26 cellular contexts compared by ENCODE assay signal in the genomic region with DNA sequence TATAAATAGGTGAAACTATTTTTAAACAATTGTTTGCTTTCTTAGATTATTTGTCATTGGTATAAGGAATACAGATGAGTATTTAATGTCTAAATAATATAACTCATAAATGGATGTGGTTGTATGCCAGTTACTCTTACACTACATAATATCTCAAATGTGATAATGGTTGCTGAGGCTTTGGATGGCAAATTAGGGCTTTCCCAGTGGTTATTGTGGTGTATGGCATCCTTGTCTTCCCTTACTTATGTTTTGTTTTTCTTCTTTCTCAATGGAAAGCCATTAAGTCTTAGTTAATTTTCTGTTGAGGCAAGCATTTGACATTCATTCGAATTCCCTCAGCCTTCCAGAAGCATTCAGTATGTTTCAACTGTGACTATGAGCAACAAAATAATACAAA. TPM values are rescaled to one million over a fixed set of nuclear protein-coding genes. Genes with fewer than 3 reads are reported as not detected.
DNase-seq lines count a peak whose midpoint lies in the region; ATAC-seq, FAIRE-seq and TF ChIP-seq lines count a peak whose summit lies in the region.
"Had no signal": no experiment of that assay in that cellular context is flagged by ENCODE, and none has a peak within 500 bp of the region (broad histone marks: within the 10 kb centered on the region; RNA-seq: fewer than 3 reads in every experiment).

No MANE protein-coding gene starts in this region.

- intact Hi-C loops in heart right ventricle (cut with DNase I): no loop called here

- WGBS in A549 (ENCODE audit: missing lambda C conversion rate): 76% methylated on average over 1 of the region's 1 CpG
- 93% methylated on average over 1 of the region's 1 CpG for WGBS in heart right ventricle, 2 donors

- no peak for TF ChIP-seq RAD21 in A549 (conservative IDR thresholded peaks at IDR 0.05 in 1 of 2, IDR thresholded peaks at IDR 0.05 in 1 of 2)

- no peaks in the 10 kb centered on the region for H3K9me3 ChIP-seq in A549
- no peaks in the 10 kb centered on the region for H3K9me3 ChIP-seq in heart right ventricle
- H3K9me3 ChIP-seq: SJSA1 had no signal

- CTCF ChIA-PET in A549 (lab: Yijun Ruan, JAX): interaction anchor here (0.8 kb wide), 1 partner anchor 22 kb away, joined by 5 read pairs; no protein-coding TSS in a partner anchor

- H3K27me3 ChIP-seq in heart right ventricle: no peaks in the 10 kb centered on the region
- H3K27me3 ChIP-seq: SJSA1 had no signal

- peak; percentile 64 to 66; a peak in 3 of 6 replicates for ATAC-seq in A549
- ATAC-seq in heart right ventricle: no peak
- no peak for ATAC-seq in HG03354 (IDR thresholded peaks at IDR 0.05; ENCODE audit: poor library complexity, severe bottlenecking, unreplicated experiment)
- ATAC-seq: HepG2 had no signal

- TF ChIP-seq CTCF in A549 (IDR thresholded peaks at IDR 0.05): no peak
- TF ChIP-seq CTCF in VCaP (conservative IDR thresholded peaks at IDR 0.05): peak; percentile 22; the same call in 1 of the 2 replicates
- no peak for TF ChIP-seq CTCF in heart right ventricle (IDR thresholded peaks at IDR 0.05)

- FAIRE-seq in A549 (lab: Jason Lieb, UNC) (peak; percentile 67), GM12891 (lab: Jason Lieb, UNC) (peak; percentile 23)
- FAIRE-seq: G401.6, HepG2 had no signal

- no peak overlapping the region for H3K4me2 ChIP-seq in A549

- DNase-seq in A549 (ENCODE audit: low read depth in 1 of 2, low spot score in 1 of 2) (no peak), GM12891 (ENCODE audit: insufficient read length, low spot score) (no peak), iPS-NIHi11 (ENCODE audit: low spot score) (peak; percentile 7), DMS153 treated with DMSO at 0.1 percent for 48 hours (lab: John Stamatoyannopoulos, UW; ENCODE audit: unreplicated experiment) (no peak), A172 (ENCODE audit: low spot score) (no peak), heart right ventricle (no peak)
- DNase-seq: C1 segment of cervical spinal cord; CD4-positive, alpha-beta memory T cell; COR-L47; DMS153; NCI-H1092 treated with DMSO at 0.1 percent for 48 hours; NCI-H146; NCI-H2029; NCI-H446; NCI-H524 treated with DMSO at 0.1 percent for 48 hours; NCI-H774; Right ventricle myocardium superior; RPMI8226 had no signal

- no peak for TF ChIP-seq POLR2A in A549 (IDR thresholded peaks at IDR 0.05; ENCODE audit: low read length)
- TF ChIP-seq POLR2A in GM12891 (IDR thresholded peaks at IDR 0.05; ENCODE audit: low read depth, low read length): no peak

- H3K4me3 ChIP-seq in A549 (no peak overlapping the region), heart right ventricle (no peak overlapping the region)
- H3K4me3 ChIP-seq: SJSA1 had no signal

- POLR2A ChIA-PET in A549 (lab: Yijun Ruan, JAX): no interaction called here

- no peak overlapping the region for H3K27ac ChIP-seq in A549
- no peak overlapping the region for H3K27ac ChIP-seq in VCaP
- no peak overlapping the region for H3K27ac ChIP-seq in heart right ventricle
- H3K27ac ChIP-seq: SJSA1 had no signal

- no peak for TF ChIP-seq EP300 in A549 (IDR thresholded peaks at IDR 0.05)

- H3K4me1 ChIP-seq in A549: 0 out of 3 replicates have a peak, but pooled peaks cover 3% of the 10 kb centered on the region
- H3K4me1 ChIP-seq in heart right ventricle: peaks cover 0 to 5% (median 0%) of the 10 kb centered on the region in 9 donors

- peaks cover 0 to 56% (median 0%) of the 10 kb centered on the region in 9 donors for H3K36me3 ChIP-seq in heart right ventricle

TF ChIP-seq in A549, 52 proteins besides CTCF, POLR2A, EP300 and RAD21 (continues in another document):
- TF ChIP-seq, protein P1, sequence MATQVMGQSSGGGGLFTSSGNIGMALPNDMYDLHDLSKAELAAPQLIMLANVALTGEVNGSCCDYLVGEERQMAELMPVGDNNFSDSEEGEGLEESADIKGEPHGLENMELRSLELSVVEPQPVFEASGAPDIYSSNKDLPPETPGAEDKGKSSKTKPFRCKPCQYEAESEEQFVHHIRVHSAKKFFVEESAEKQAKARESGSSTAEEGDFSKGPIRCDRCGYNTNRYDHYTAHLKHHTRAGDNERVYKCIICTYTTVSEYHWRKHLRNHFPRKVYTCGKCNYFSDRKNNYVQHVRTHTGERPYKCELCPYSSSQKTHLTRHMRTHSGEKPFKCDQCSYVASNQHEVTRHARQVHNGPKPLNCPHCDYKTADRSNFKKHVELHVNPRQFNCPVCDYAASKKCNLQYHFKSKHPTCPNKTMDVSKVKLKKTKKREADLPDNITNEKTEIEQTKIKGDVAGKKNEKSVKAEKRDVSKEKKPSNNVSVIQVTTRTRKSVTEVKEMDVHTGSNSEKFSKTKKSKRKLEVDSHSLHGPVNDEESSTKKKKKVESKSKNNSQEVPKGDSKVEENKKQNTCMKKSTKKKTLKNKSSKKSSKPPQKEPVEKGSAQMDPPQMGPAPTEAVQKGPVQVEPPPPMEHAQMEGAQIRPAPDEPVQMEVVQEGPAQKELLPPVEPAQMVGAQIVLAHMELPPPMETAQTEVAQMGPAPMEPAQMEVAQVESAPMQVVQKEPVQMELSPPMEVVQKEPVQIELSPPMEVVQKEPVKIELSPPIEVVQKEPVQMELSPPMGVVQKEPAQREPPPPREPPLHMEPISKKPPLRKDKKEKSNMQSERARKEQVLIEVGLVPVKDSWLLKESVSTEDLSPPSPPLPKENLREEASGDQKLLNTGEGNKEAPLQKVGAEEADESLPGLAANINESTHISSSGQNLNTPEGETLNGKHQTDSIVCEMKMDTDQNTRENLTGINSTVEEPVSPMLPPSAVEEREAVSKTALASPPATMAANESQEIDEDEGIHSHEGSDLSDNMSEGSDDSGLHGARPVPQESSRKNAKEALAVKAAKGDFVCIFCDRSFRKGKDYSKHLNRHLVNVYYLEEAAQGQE (IDR thresholded peaks at IDR 0.05): no peak
- TF ChIP-seq GATA3 (IDR thresholded peaks at IDR 0.05; ENCODE audit: borderline replicate concordance) (no peak), MAZ (IDR thresholded peaks at IDR 0.05; ENCODE audit: borderline replicate concordance, low read depth, low read length) (no peak), CHD2 (IDR thresholded peaks at IDR 0.05; ENCODE audit: low read length, partially characterized antibody) (no peak)

TF ChIP-seq in GM12891, 5 proteins besides CTCF, POLR2A, EP300 and RAD21:
- no peak for TF ChIP-seq POU2F2 (IDR thresholded peaks at IDR 0.05; ENCODE audit: low read depth, low read length)

RNA-seq across cellular contexts. Expression of a gene that starts 10.5 kb away (rescaled TPM):
- polyA plus RNA-seq in A549 (2011; rRNA removed): not detected in 2 replicates
- not detected in 2 replicates for polyA plus RNA-seq in A549 (2012; cell fraction: cytosol; rRNA removed)
- not detected in 2 replicates for polyA plus RNA-seq in A549 (2012; cell fraction: nucleus; rRNA removed)
- polyA plus RNA-seq in A549 (2017; fragmentation: RNase III; extraction: RNeasy Plus Mini Kit Qiagen cat#74134 plus additional on column Dnase treatment): not detected in 3 replicates
- polyA minus RNA-seq in A549 (2011; rRNA and poly(A)+ RNA removed): 0.34 TPM in 1 of 2 replicates, not detected in the other
- polyA plus RNA-seq in GM12891 (2012; ENCODE audit: low read depth, missing spikeins): 0.53 TPM
- not detected in 2 replicates for total RNA-seq in A172 (2014; rRNA removed; shearing (Covaris generic))
- under 1 TPM in 3 of 10 donors, not detected in 7; 0.36 to 0.77 (median 0.75) TPM for total RNA-seq in heart right ventricle
- under 1 TPM; 0.07 to 0.22 TPM for polyA plus RNA-seq in heart right ventricle
- total RNA-seq: A673, H4, HepG2, M059J, Right ventricle myocardium superior, SJSA1 had no signal
- polyA plus RNA-seq: HepG2 had no signal

RNA-seq across cellular contexts. Expression of a gene that starts 27.3 kb away (rescaled TPM):
- not detected in 2 replicates for polyA plus RNA-seq in A549 (2011; rRNA removed)
- polyA plus RNA-seq in A549 (2012; cell fraction: cytosol; rRNA removed): not detected in 2 replicates
- not detected in 2 replicates for polyA plus RNA-seq in A549 (2012; cell fraction: nucleus; rRNA removed)
- polyA plus RNA-seq in A549 (2017; fragmentation: RNase III; extraction: RNeasy Plus Mini Kit Qiagen cat#74134 plus additional on column Dnase treatment): 0.04 to 0.08 TPM (median 0.05 TPM) in 3 replicates
- polyA minus RNA-seq in A549 (2011; rRNA and poly(A)+ RNA removed): not detected in 2 replicates
- 56.8 TPM for polyA plus RNA-seq in GM12891 (2012; ENCODE audit: low read depth, missing spikeins)
- 0.24 and 0.60 TPM in 2 replicates for total RNA-seq in A172 (2014; rRNA removed; shearing (Covaris generic))
- 10 to 100 TPM in 1 of 10 donors, 1 to 10 TPM in 8, under 1 TPM in 1; 0.77 to 14.2 (median 1.5) TPM for total RNA-seq in heart right ventricle
- 1 to 10 TPM; 1.8 to 2.2 TPM for polyA plus RNA-seq in heart right ventricle
- total RNA-seq: HepG2 had no signal
- polyA plus RNA-seq: HepG2 had no signal

RNA-seq across cellular contexts. Expression of a gene that starts 34.8 kb away (rescaled TPM):
- polyA plus RNA-seq in A549 (2011; rRNA removed) (not detected in 2 replicates), A549 (2017; fragmentation: RNase III; extraction: RNeasy Plus Mini Kit Qiagen cat#74134 plus additional on column Dnase treatment) (not detected in 3 replicates), heart right ventricle (1 to 10 TPM; 2.0 to 2.3 TPM)
- not detected in 2 replicates for polyA plus RNA-seq in A549 (2012; cell fraction: cytosol; rRNA removed)
- polyA plus RNA-seq in A549 (2012; cell fraction: nucleus; rRNA removed): not detected in 2 replicates
- polyA minus RNA-seq in A549 (2011; rRNA and poly(A)+ RNA removed): not detected in 2 replicates
- 14.6 TPM for polyA plus RNA-seq in GM12891 (2012; ENCODE audit: low read depth, missing spikeins)
- total RNA-seq in A172 (2014; rRNA removed; shearing (Covaris generic)): 14.8 and 16.1 TPM in 2 replicates
- total RNA-seq in heart right ventricle: 1 to 10 TPM in 7 of 10 donors, under 1 TPM in 3; 0.50 to 9.0 (median 1.3) TPM
- total RNA-seq: A673, HepG2 had no signal
- polyA plus RNA-seq: HepG2 had no signal

Comparison
In these comparisons a context has a peak if more than half of its experiments do, and no peak if none do; other contexts are left out.
1. ATAC-seq: peak in A549 (2 of 2); none in heart right ventricle (0 of 8) and HG03354 (single experiment).